In genomic region chr4:109690690-109691410, GRCh38 we compare ENCODE assay signal across 10 cellular contexts. TPM values are rescaled to one million over a fixed set of nuclear protein-coding genes. Genes with fewer than 3 reads are reported as not detected.
DNase-seq lines count a peak whose midpoint lies in the region; ATAC-seq lines count a peak whose summit lies in the region.
"Had no signal": no experiment of that assay in that cellular context is flagged by ENCODE, and none has a peak within 500 bp of the region (broad histone marks: within the 10 kb centered on the region; RNA-seq: fewer than 3 reads in every experiment).

No MANE protein-coding gene starts in this region.

- H3K4me3 ChIP-seq in aorta (ENCODE audit: low read length in 2 of 2) = no peak overlapping the region
- H3K4me3 ChIP-seq: dorsolateral prefrontal cortex had no signal

- intact Hi-C loops in aorta (cut with DNase I) = no loop called here

- H3K27ac ChIP-seq in aorta (ENCODE audit: low read depth in 1 of 2, low read length in 2 of 2) = no peak overlapping the region
- H3K27ac ChIP-seq: dorsolateral prefrontal cortex had no signal

- DNase-seq in activated T-cell treated with anti-CD3 and anti-CD28 coated beads, Interleukin-2, amount 50 U/mL, for 24 hours = no peak
- DNase-seq in activated T-cell treated with anti-CD3 and anti-CD28 coated beads, Interleukin-2, amount 50 U/mL, for 48 hours = no peak
- DNase-seq in NK-92 treated with Interleukin-12 subunit alpha and Interleukin-12 subunit beta, amount 100 ng/mL, for 24 hours (lab: John Stamatoyannopoulos, UW) = no peak
- DNase-seq in COLO829 (ENCODE audit: low spot score) (no peak), aorta (no peak)
- DNase-seq: dorsolateral prefrontal cortex, KG1 had no signal

- peaks cover 85% of the 10 kb centered on the region for H3K36me3 Mint-ChIP-seq in activated T-cell treated with anti-CD3 and anti-CD28 coated beads, Interleukin-2, amount 50 U/mL, for 24 hours (ENCODE audit: low read depth)
- peaks cover 9% of the 10 kb centered on the region for H3K36me3 Mint-ChIP-seq in IgD-negative memory B cell
- peaks cover 41% of the 10 kb centered on the region for H3K36me3 Mint-ChIP-seq in stimulated activated memory B cell treated with anti-CD40 and anti-IgM and Interleukin-4, amounts not matched to agents 10 μg/mL and 1 μg/mL and 100 μg/mL, for 72 hours

- no peaks in the 10 kb centered on the region for H3K27me3 ChIP-seq in aorta (ENCODE audit: control insufficient read depth in 1 of 2, insufficient read depth in 2 of 2, low read length in 1 of 2)
- H3K27me3 ChIP-seq: dorsolateral prefrontal cortex had no signal

- ATAC-seq in HG02642 (IDR thresholded peaks at IDR 0.05; ENCODE audit: poor library complexity, unreplicated experiment) (peak; percentile 73), aorta (ENCODE audit: low FRiP score) (no peak)
- ATAC-seq in stimulated activated memory B cell treated with anti-CD40 and anti-IgM and Interleukin-4, amounts not matched to agents 10 μg/mL and 1 μg/mL and 100 μg/mL, for 72 hours = peak; percentile 51

- H3K27ac Mint-ChIP-seq in activated T-cell treated with anti-CD3 and anti-CD28 coated beads, Interleukin-2, amount 50 U/mL, for 24 hours = peak overlapping the region; percentile 82
- peak overlapping the region in 2 of 3 donors; percentile 20 to 80 for H3K27ac Mint-ChIP-seq in IgD-negative memory B cell
- peak overlapping the region; percentile 32 for H3K27ac Mint-ChIP-seq in stimulated activated memory B cell treated with anti-CD40 and anti-IgM and Interleukin-4, amounts not matched to agents 10 μg/mL and 1 μg/mL and 100 μg/mL, for 72 hours

- H3K4me1 ChIP-seq in aorta (ENCODE audit: control insufficient read depth in 1 of 2, insufficient read depth in 2 of 2, low read length in 2 of 2) = no peaks in the 10 kb centered on the region

- no peaks in the 10 kb centered on the region for H3K9me3 Mint-ChIP-seq in activated T-cell treated with anti-CD3 and anti-CD28 coated beads, Interleukin-2, amount 50 U/mL, for 24 hours
- H3K9me3 Mint-ChIP-seq in IgD-negative memory B cell = no peaks in the 10 kb centered on the region
- H3K9me3 Mint-ChIP-seq in stimulated activated memory B cell treated with anti-CD40 and anti-IgM and Interleukin-4, amounts not matched to agents 10 μg/mL and 1 μg/mL and 100 μg/mL, for 72 hours = no peaks in the 10 kb centered on the region

- H3K36me3 ChIP-seq in aorta (ENCODE audit: control insufficient read depth in 1 of 2, insufficient read depth in 2 of 2, low read length in 1 of 2) = peaks cover 13 to 15% of the 10 kb centered on the region in 2 donors

- H3K4me1 Mint-ChIP-seq in activated T-cell treated with anti-CD3 and anti-CD28 coated beads, Interleukin-2, amount 50 U/mL, for 24 hours (ENCODE audit: low read depth) = peaks cover 43% of the 10 kb centered on the region
- peaks cover 17 to 23% (median 18%) of the 10 kb centered on the region in 3 donors for H3K4me1 Mint-ChIP-seq in IgD-negative memory B cell
- H3K4me1 Mint-ChIP-seq in stimulated activated memory B cell treated with anti-CD40 and anti-IgM and Interleukin-4, amounts not matched to agents 10 μg/mL and 1 μg/mL and 100 μg/mL, for 72 hours = peaks cover 17% of the 10 kb centered on the region

- H3K9me3 ChIP-seq in aorta (ENCODE audit: control insufficient read depth, low read length) = no peaks in the 10 kb centered on the region

- H3K4me3 Mint-ChIP-seq in activated T-cell treated with anti-CD3 and anti-CD28 coated beads, Interleukin-2, amount 50 U/mL, for 24 hours = no peak overlapping the region
- H3K4me3 Mint-ChIP-seq in IgD-negative memory B cell = peak overlapping the region in 2 of 4 donors; percentile 63 to 69
- H3K4me3 Mint-ChIP-seq in stimulated activated memory B cell treated with anti-CD40 and anti-IgM and Interleukin-4, amounts not matched to agents 10 μg/mL and 1 μg/mL and 100 μg/mL, for 72 hours = no peak overlapping the region

- 91 to 95% methylated on average over 6 of the region's 6 CpGs for WGBS in aorta, 2 donors

- H3K27me3 Mint-ChIP-seq in activated T-cell treated with anti-CD3 and anti-CD28 coated beads, Interleukin-2, amount 50 U/mL, for 24 hours = no peaks in the 10 kb centered on the region
- H3K27me3 Mint-ChIP-seq in IgD-negative memory B cell = no peaks in the 10 kb centered on the region
- no peaks in the 10 kb centered on the region for H3K27me3 Mint-ChIP-seq in stimulated activated memory B cell treated with anti-CD40 and anti-IgM and Interleukin-4, amounts not matched to agents 10 μg/mL and 1 μg/mL and 100 μg/mL, for 72 hours

RNA-seq across cellular contexts. Expression of gene CASP6, which starts 12.4 kb away (rescaled TPM):
- polyA plus RNA-seq in IgD-negative memory B cell (21.8 TPM), aorta (10 to 100 TPM; 14.2 to 30.1 TPM)
- 10 to 100 TPM; 11.1 to 19.3 TPM for total RNA-seq in aorta

RNA-seq across cellular contexts. Expression of gene PLA2G12A, which starts 39.0 kb away (rescaled TPM):
- polyA plus RNA-seq in IgD-negative memory B cell (32.8 TPM), aorta (10 to 100 TPM; 10.3 to 12.8 TPM)
- total RNA-seq in aorta = 10 to 100 TPM; 32.4 to 34.5 TPM

Comparison
In these comparisons a context has a peak if more than half of its experiments do, and no peak if none do; other contexts are left out.
1. H3K27ac Mint-ChIP-seq: peak in every context shown above with its lines; median percentile 82 in activated T-cell treated with anti-CD3 and anti-CD28 coated beads, Interleukin-2, amount 50 U/mL, for 24 hours; 50 in IgD-negative memory B cell; 32 in stimulated activated memory B cell treated with anti-CD40 and anti-IgM and Interleukin-4, amounts not matched to agents 10 μg/mL and 1 μg/mL and 100 μg/mL, for 72 hours.